Comparison of ENCODE assay signal across 19 cellular contexts in genomic region chr9:124673063-124673462, GRCh38.
DNase-seq lines count a peak whose midpoint lies in the region; ATAC-seq and TF ChIP-seq lines count a peak whose summit lies in the region.
"Had no signal": no experiment of that assay in that cellular context is flagged by ENCODE, and none has a peak within 500 bp of the region (broad histone marks: within the 10 kb centered on the region; RNA-seq: fewer than 3 reads in every experiment).

No MANE protein-coding gene starts in this region.

- H3K27me3 Mint-ChIP-seq in activated CD4-positive, alpha-beta T cell treated with anti-CD3 and anti-CD28 coated beads, Interleukin-2, amount 10 ng/mL, durations not matched to agents 24 days and 14 days: peaks cover 16% of the 10 kb centered on the region
- no peaks in the 10 kb centered on the region for H3K27me3 Mint-ChIP-seq in activated naive CD8-positive, alpha-beta T cell treated with anti-CD3 and anti-CD28 coated beads, Interleukin-2, amount 50 U/mL, for 24 hours
- H3K27me3 Mint-ChIP-seq in natural killer cell treated with Interleukin-12 subunit alpha and Interleukin-12 subunit beta and Interleukin-15 and Interleukin-18, amount 100 ng/mL, for 72 hours: no peaks in the 10 kb centered on the region
- H3K27me3 Mint-ChIP-seq in stimulated activated memory B cell treated with anti-CD40 and anti-IgM and Interleukin-4, amounts not matched to agents 10 μg/mL and 1 μg/mL and 100 μg/mL, for 72 hours: no peaks in the 10 kb centered on the region

- H3K27ac Mint-ChIP-seq in activated CD4-positive, alpha-beta T cell treated with anti-CD3 and anti-CD28 coated beads, Interleukin-2, amount 10 ng/mL, durations not matched to agents 24 days and 14 days: no peak overlapping the region
- H3K27ac Mint-ChIP-seq in activated naive CD8-positive, alpha-beta T cell treated with anti-CD3 and anti-CD28 coated beads, Interleukin-2, amount 50 U/mL, for 24 hours: no peak overlapping the region
- H3K27ac Mint-ChIP-seq in natural killer cell treated with Interleukin-12 subunit alpha and Interleukin-12 subunit beta and Interleukin-15 and Interleukin-18, amount 100 ng/mL, for 72 hours: peak overlapping the region in 1 of 2 donors; percentile 10
- H3K27ac Mint-ChIP-seq in stimulated activated memory B cell treated with anti-CD40 and anti-IgM and Interleukin-4, amounts not matched to agents 10 μg/mL and 1 μg/mL and 100 μg/mL, for 72 hours: no peak overlapping the region

- H3K36me3 Mint-ChIP-seq in activated CD4-positive, alpha-beta T cell treated with anti-CD3 and anti-CD28 coated beads, Interleukin-2, amount 10 ng/mL, durations not matched to agents 24 days and 14 days (ENCODE audit: low read depth): no peaks in the 10 kb centered on the region
- H3K36me3 Mint-ChIP-seq in activated naive CD8-positive, alpha-beta T cell treated with anti-CD3 and anti-CD28 coated beads, Interleukin-2, amount 50 U/mL, for 24 hours (ENCODE audit: low read depth): no peaks in the 10 kb centered on the region
- H3K36me3 Mint-ChIP-seq in natural killer cell treated with Interleukin-12 subunit alpha and Interleukin-12 subunit beta and Interleukin-15 and Interleukin-18, amount 100 ng/mL, for 72 hours: no peaks in the 10 kb centered on the region
- H3K36me3 Mint-ChIP-seq in stimulated activated memory B cell treated with anti-CD40 and anti-IgM and Interleukin-4, amounts not matched to agents 10 μg/mL and 1 μg/mL and 100 μg/mL, for 72 hours: no peaks in the 10 kb centered on the region

- no peak overlapping the region for H3K4me3 ChIP-seq in NB4 (ENCODE audit: low read depth, low read length)
- H3K4me3 ChIP-seq in effector memory CD4-positive, alpha-beta T cell (ENCODE audit: insufficient read depth, low read depth, low read length, poor library complexity, severe bottlenecking): no peak overlapping the region
- H3K4me3 ChIP-seq: BLaER1 treated with 17β-estradiol and CSF1 and Interleukin-3, amounts not matched to agents 10 nM and 100 nM; HAP-1; SK-N-MC had no signal

- peak; percentile 52 for ATAC-seq in activated naive CD8-positive, alpha-beta T cell treated with anti-CD3 and anti-CD28 coated beads, Interleukin-2, amount 50 U/mL, for 24 hours
- ATAC-seq in natural killer cell treated with Interleukin-12 subunit alpha and Interleukin-12 subunit beta and Interleukin-15 and Interleukin-18, amount 100 ng/mL, for 72 hours: peak; percentile 76 to 77
- ATAC-seq in GM21367 (IDR thresholded peaks at IDR 0.05; ENCODE audit: unreplicated experiment): no peak
- no peak for ATAC-seq in stimulated activated memory B cell treated with anti-CD40 and anti-IgM and Interleukin-4, amounts not matched to agents 10 μg/mL and 1 μg/mL and 100 μg/mL, for 72 hours
- ATAC-seq: PC-3 had no signal

- TF ChIP-seq POLR2A in NB4 (IDR thresholded peaks at IDR 0.05; ENCODE audit: extremely low read depth, insufficient read length): no peak

- H3K9me3 ChIP-seq in effector memory CD4-positive, alpha-beta T cell (ENCODE audit: control insufficient read depth, low read length): no peaks in the 10 kb centered on the region
- H3K9me3 ChIP-seq: HAP-1 had no signal

- H3K4me1 ChIP-seq in effector memory CD4-positive, alpha-beta T cell (ENCODE audit: control insufficient read depth, insufficient read depth, low read length, poor library complexity, severe bottlenecking): peaks cover 4% of the 10 kb centered on the region
- H3K4me1 ChIP-seq: HAP-1 had no signal

- peaks cover 12% of the 10 kb centered on the region for H3K4me1 Mint-ChIP-seq in activated CD4-positive, alpha-beta T cell treated with anti-CD3 and anti-CD28 coated beads, Interleukin-2, amount 10 ng/mL, durations not matched to agents 24 days and 14 days
- H3K4me1 Mint-ChIP-seq in activated naive CD8-positive, alpha-beta T cell treated with anti-CD3 and anti-CD28 coated beads, Interleukin-2, amount 50 U/mL, for 24 hours: peaks cover 8% of the 10 kb centered on the region
- H3K4me1 Mint-ChIP-seq in natural killer cell treated with Interleukin-12 subunit alpha and Interleukin-12 subunit beta and Interleukin-15 and Interleukin-18, amount 100 ng/mL, for 72 hours (ENCODE audit: low read depth in 2 of 2): peaks cover 39 to 44% of the 10 kb centered on the region in 2 donors
- no peaks in the 10 kb centered on the region for H3K4me1 Mint-ChIP-seq in stimulated activated memory B cell treated with anti-CD40 and anti-IgM and Interleukin-4, amounts not matched to agents 10 μg/mL and 1 μg/mL and 100 μg/mL, for 72 hours

- H3K27ac ChIP-seq in effector memory CD4-positive, alpha-beta T cell (ENCODE audit: insufficient read depth, low read length, poor library complexity, severe bottlenecking): no peak overlapping the region
- H3K27ac ChIP-seq: BLaER1 treated with 17β-estradiol and CSF1 and Interleukin-3, amounts not matched to agents 10 nM and 100 nM; SK-N-MC had no signal

- DNase-seq in activated CD4-positive, alpha-beta T cell treated with anti-CD3 and anti-CD28 coated beads, Interleukin-2, amount 10 ng/mL, durations not matched to agents 24 days and 14 days: peak; percentile 60
- DNase-seq in activated CD4-positive, alpha-beta T cell treated with anti-CD3 and anti-CD28 coated beads, Interleukin-2, amount 50 U/mL, for 4 hours: no peak
- DNase-seq in NB4 (ENCODE audit: low read depth): peak; percentile 63
- no peak for DNase-seq in activated naive CD8-positive, alpha-beta T cell treated with anti-CD3 and anti-CD28 coated beads, Interleukin-2, amount 50 U/mL, for 24 hours
- DNase-seq in natural killer cell treated with Interleukin-12 subunit alpha and Interleukin-12 subunit beta and Interleukin-15 and Interleukin-18, amount 100 ng/mL, for 72 hours (ENCODE audit: low spot score): no peak
- no peak for DNase-seq in effector memory CD4-positive, alpha-beta T cell
- DNase-seq: 8988T, DMS53, NCI-H1092 treated with DMSO at 0.1 percent for 48 hours, NCI-H1694, NCI-H2107, NCI-H345, NCI-H526 treated with DMSO at 0.1 percent for 48 hours, PC-3 had no signal

- intact Hi-C loops in activated CD4-positive, alpha-beta T cell treated with anti-CD3 and anti-CD28 coated beads, Interleukin-2, amount 10 ng/mL, durations not matched to agents 24 days and 14 days (cut with micrococcal nuclease): no loop called here

- no peak for TF ChIP-seq CTCF in NB4 (IDR thresholded peaks at IDR 0.05; ENCODE audit: low read depth, low read length)

- H3K4me3 Mint-ChIP-seq in activated CD4-positive, alpha-beta T cell treated with anti-CD3 and anti-CD28 coated beads, Interleukin-2, amount 10 ng/mL, durations not matched to agents 24 days and 14 days: no peak overlapping the region
- no peak overlapping the region for H3K4me3 Mint-ChIP-seq in activated naive CD8-positive, alpha-beta T cell treated with anti-CD3 and anti-CD28 coated beads, Interleukin-2, amount 50 U/mL, for 24 hours
- H3K4me3 Mint-ChIP-seq in natural killer cell treated with Interleukin-12 subunit alpha and Interleukin-12 subunit beta and Interleukin-15 and Interleukin-18, amount 100 ng/mL, for 72 hours: peak overlapping the region; percentile 15
- no peak overlapping the region for H3K4me3 Mint-ChIP-seq in stimulated activated memory B cell treated with anti-CD40 and anti-IgM and Interleukin-4, amounts not matched to agents 10 μg/mL and 1 μg/mL and 100 μg/mL, for 72 hours

- no peaks in the 10 kb centered on the region for H3K9me3 Mint-ChIP-seq in activated CD4-positive, alpha-beta T cell treated with anti-CD3 and anti-CD28 coated beads, Interleukin-2, amount 10 ng/mL, durations not matched to agents 24 days and 14 days
- peaks cover 4% of the 10 kb centered on the region for H3K9me3 Mint-ChIP-seq in activated naive CD8-positive, alpha-beta T cell treated with anti-CD3 and anti-CD28 coated beads, Interleukin-2, amount 50 U/mL, for 24 hours
- no peaks in the 10 kb centered on the region for H3K9me3 Mint-ChIP-seq in natural killer cell treated with Interleukin-12 subunit alpha and Interleukin-12 subunit beta and Interleukin-15 and Interleukin-18, amount 100 ng/mL, for 72 hours
- no peaks in the 10 kb centered on the region for H3K9me3 Mint-ChIP-seq in stimulated activated memory B cell treated with anti-CD40 and anti-IgM and Interleukin-4, amounts not matched to agents 10 μg/mL and 1 μg/mL and 100 μg/mL, for 72 hours

- H3K27me3 ChIP-seq in effector memory CD4-positive, alpha-beta T cell (replicated peaks; ENCODE audit: control insufficient read depth, insufficient read depth, low read length, poor library complexity, severe bottlenecking): no peaks in the 10 kb centered on the region
- H3K27me3 ChIP-seq: BLaER1 treated with 17β-estradiol and CSF1 and Interleukin-3, amounts not matched to agents 10 nM and 100 nM had no signal

- H3K36me3 ChIP-seq in effector memory CD4-positive, alpha-beta T cell (ENCODE audit: control insufficient read depth, insufficient read depth, low read length): no peaks in the 10 kb centered on the region

Comparison
In these comparisons a context has a peak if more than half of its experiments do, and no peak if none do; other contexts are left out.
1. DNase-seq: peak in activated CD4-positive, alpha-beta T cell treated with anti-CD3 and anti-CD28 coated beads, Interleukin-2, amount 10 ng/mL, durations not matched to agents 24 days and 14 days (single experiment) and NB4 (single experiment); none in activated CD4-positive, alpha-beta T cell treated with anti-CD3 and anti-CD28 coated beads, Interleukin-2, amount 50 U/mL, for 4 hours (0 of 2), activated naive CD8-positive, alpha-beta T cell treated with anti-CD3 and anti-CD28 coated beads, Interleukin-2, amount 50 U/mL, for 24 hours (single experiment), natural killer cell treated with Interleukin-12 subunit alpha and Interleukin-12 subunit beta and Interleukin-15 and Interleukin-18, amount 100 ng/mL, for 72 hours (single experiment) and effector memory CD4-positive, alpha-beta T cell (0 of 3).
2. ATAC-seq: peak in activated naive CD8-positive, alpha-beta T cell treated with anti-CD3 and anti-CD28 coated beads, Interleukin-2, amount 50 U/mL, for 24 hours (single experiment) and natural killer cell treated with Interleukin-12 subunit alpha and Interleukin-12 subunit beta and Interleukin-15 and Interleukin-18, amount 100 ng/mL, for 72 hours (2 of 2); none in GM21367 (single experiment) and stimulated activated memory B cell treated with anti-CD40 and anti-IgM and Interleukin-4, amounts not matched to agents 10 μg/mL and 1 μg/mL and 100 μg/mL, for 72 hours (single experiment).